In the genomic region with DNA sequence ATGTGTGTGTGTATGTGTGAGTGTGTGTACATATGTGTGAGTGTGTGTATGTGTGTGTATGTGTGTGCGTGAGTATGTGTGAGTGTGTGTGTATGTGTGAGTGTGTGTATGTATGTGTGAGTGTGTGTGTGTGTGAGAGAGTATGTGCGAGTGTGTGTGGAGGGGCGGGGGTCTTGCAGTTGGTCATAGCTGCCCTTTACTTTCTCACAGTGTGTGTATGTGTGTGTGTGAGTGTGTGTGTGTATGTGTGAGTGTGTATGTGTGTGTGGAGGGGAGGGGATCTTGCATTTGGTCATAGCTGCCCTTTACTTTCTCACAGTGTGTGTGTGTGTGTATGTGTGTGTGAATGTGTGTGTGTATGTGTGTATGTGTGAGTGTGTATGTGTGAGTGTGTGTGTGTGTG, we compare ENCODE assay signal across 21 cellular contexts.
"Had no signal": no experiment of that assay in that cellular context is flagged by ENCODE, and none has a peak within 500 bp of the region (broad histone marks: within the 10 kb centered on the region; RNA-seq: fewer than 3 reads in every experiment).

No MANE protein-coding gene starts in this region.

- H3K27me3 ChIP-seq: cardiac muscle cell, foreskin keratinocyte, left lung, pancreas, right atrium auricular region had no signal

- DNase-seq: activated CD4-positive, alpha-beta memory T cell treated with anti-CD3 and anti-CD28 coated beads, Interleukin-2, amount 10 ng/mL, durations not matched to agents 7 days and 5 days; activated CD4-positive, alpha-beta T cell treated with anti-CD3 and anti-CD28 coated beads for 4 hours; activated effector memory CD4-positive, alpha-beta T cell treated with Interleukin-2 at 50 U/mL for 16 hours; activated naive CD4-positive, alpha-beta T cell treated with anti-CD3 and anti-CD28 coated beads for 36 hours; activated naive CD8-positive, alpha-beta T cell treated with anti-CD3 and anti-CD28 coated beads, Interleukin-2, amount 10 ng/mL, durations not matched to agents 7 days and 5 days; activated T-cell treated with anti-CD3 and anti-CD28 coated beads, Interleukin-2, amount 50 U/mL, for 72 hours; amniotic stem cell; effector CD8-positive, alpha-beta T cell; erythroblast; foreskin keratinocyte; left lung; pancreas; psoas muscle; stimulated activated CD4-positive, alpha-beta T cell treated with anti-CD3 and anti-CD28 coated beads, Interleukin-4, amount 100 ng/mL, for 24 hours; stimulated activated naive CD4-positive, alpha-beta T cell treated with Interleukin-2 at 50 U/mL for 16 hours; T-helper 1 cell had no signal

- H3K9me3 ChIP-seq: pancreas, psoas muscle, right atrium auricular region had no signal

- H3K4me3 ChIP-seq: cardiac muscle cell, left lung, lung, pancreas, psoas muscle, right atrium auricular region had no signal

- H3K27ac ChIP-seq: cardiac muscle cell, foreskin keratinocyte, pancreas, psoas muscle, right atrium auricular region had no signal

- FAIRE-seq: pancreas, TTC549 had no signal

- H3K36me3 ChIP-seq: cardiac muscle cell, left lung, pancreas, right atrium auricular region had no signal

- ATAC-seq: activated T-cell treated with anti-CD3 and anti-CD28 coated beads, Interleukin-2, amount 50 U/mL, for 72 hours; foreskin keratinocyte; left lung; natural killer cell treated with Interleukin-12 subunit alpha and Interleukin-12 subunit beta and Interleukin-15 and Interleukin-18, amount 100 ng/mL, for 72 hours; psoas muscle had no signal

- H3K4me1 ChIP-seq: right atrium auricular region had no signal
